Comparison of ENCODE assay signal across 27 cellular contexts in the genomic region with DNA sequence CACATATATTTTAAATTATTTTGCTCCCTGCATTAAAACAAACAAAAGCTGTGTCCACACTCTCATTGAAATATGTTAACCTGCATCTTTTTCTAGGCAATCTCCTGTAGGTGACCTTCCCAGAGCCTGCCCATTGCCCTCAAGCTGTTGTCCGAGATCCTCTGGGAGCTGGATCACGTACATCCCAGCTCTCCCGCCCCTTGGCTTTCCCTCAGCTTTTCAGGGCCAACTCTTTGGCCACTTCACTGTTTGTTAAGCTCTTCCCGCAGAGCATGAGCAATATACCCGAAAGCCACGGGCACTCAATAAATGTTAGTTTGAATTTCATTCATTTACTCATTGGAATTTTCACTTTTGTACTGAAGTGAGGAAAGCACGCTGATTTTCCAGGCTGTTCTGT. TPM values are rescaled to one million over a fixed set of nuclear protein-coding genes. Genes with fewer than 3 reads are reported as not detected.
DNase-seq lines count a peak whose midpoint lies in the region; ATAC-seq, FAIRE-seq and TF ChIP-seq lines count a peak whose summit lies in the region.
"Had no signal": no experiment of that assay in that cellular context is flagged by ENCODE, and none has a peak within 500 bp of the region (broad histone marks: within the 10 kb centered on the region; RNA-seq: fewer than 3 reads in every experiment).

No MANE protein-coding gene starts in this region.

- H2AFZ ChIP-seq in astrocyte (ENCODE audit: low read depth, low read length), result no peak overlapping the region

- H4K20me1 ChIP-seq in astrocyte (ENCODE audit: insufficient read depth, low read length), result no peaks in the 10 kb centered on the region

- no peaks in the 10 kb centered on the region for H3K9me3 ChIP-seq in astrocyte (ENCODE audit: insufficient read depth, low read depth, low read length)
- no peaks in the 10 kb centered on the region for H3K9me3 ChIP-seq in subcutaneous abdominal adipose tissue (ENCODE audit: control insufficient read depth in 5 of 5, low read length in 5 of 5)
- H3K9me3 ChIP-seq in left lung, result no peaks in the 10 kb centered on the region
- no peaks in the 10 kb centered on the region for H3K9me3 ChIP-seq in CD4-positive, alpha-beta memory T cell (ENCODE audit: control insufficient read depth in 1 of 2, low read length in 2 of 2)
- H3K9me3 ChIP-seq: Peyer's patch, SJSA1 had no signal

- no peak overlapping the region for H3K4me3 ChIP-seq in astrocyte (ENCODE audit: insufficient read depth, low read depth, low read length)
- H3K4me3 ChIP-seq in fibroblast of the aortic adventitia (ENCODE audit: low read depth, low read length), result no peak overlapping the region
- H3K4me3 ChIP-seq in subcutaneous abdominal adipose tissue (ENCODE audit: low read depth in 1 of 5, low read length in 5 of 5), result no peak overlapping the region
- H3K4me3 ChIP-seq in left lung, result no peak overlapping the region
- H3K4me3 ChIP-seq in CD4-positive, alpha-beta memory T cell (ENCODE audit: low read length in 2 of 2), result no peak overlapping the region
- H3K4me3 ChIP-seq: Peyer's patch, SJSA1 had no signal

- TF ChIP-seq CTCF in astrocyte (IDR thresholded peaks at IDR 0.05; ENCODE audit: insufficient read depth, low read depth, low read length), result no peak
- no peak for TF ChIP-seq CTCF in fibroblast of the aortic adventitia (IDR thresholded peaks at IDR 0.05; ENCODE audit: insufficient read depth, low read length)
- no peak for TF ChIP-seq CTCF in left lung (IDR thresholded peaks at IDR 0.05)

- DNase-seq in left cardiac atrium, result peak; percentile 23
- no peak for DNase-seq in cardiac septum (ENCODE audit: low spot score)
- DNase-seq in astrocyte (ENCODE audit: low read depth), result peak; percentile 20
- peak; percentile 21 for DNase-seq in fibroblast of the aortic adventitia (ENCODE audit: low read depth)
- DNase-seq in left lung, result no peak
- no peak for DNase-seq in CD4-positive, alpha-beta memory T cell
- no peak for DNase-seq in NCI-H1436 (lab: John Stamatoyannopoulos, UW)
- DNase-seq: 8988T; AML-193; Calu3; CD8-positive, alpha-beta memory T cell; DMS53; GF-D8; H7; HFFc6; IMR-90; NCI-H1417 treated with DMSO at 0.1 percent for 48 hours; NCI-H1930; NCI-H510A; NK-92 treated with Interleukin-12 subunit alpha and Interleukin-12 subunit beta, amount 100 ng/mL, for 24 hours; Peyer's patch; T-helper 1 cell had no signal

- no peak overlapping the region for H3K4me2 ChIP-seq in astrocyte (ENCODE audit: low read length)
- H3K4me2 ChIP-seq: KMS-11 had no signal

- H3K27ac ChIP-seq in astrocyte (ENCODE audit: low read depth, low read length), result no peak overlapping the region
- peak overlapping the region; percentile 15 for H3K27ac ChIP-seq in subcutaneous abdominal adipose tissue (ENCODE audit: low read depth, low read length)
- H3K27ac ChIP-seq in left lung, result no peak overlapping the region
- H3K27ac ChIP-seq in CD4-positive, alpha-beta memory T cell (ENCODE audit: low read depth, low read length), result no peak overlapping the region
- H3K27ac ChIP-seq: HL-60, KMS-11, Peyer's patch, SJSA1 had no signal

- FAIRE-seq in astrocyte (lab: Jason Lieb, UNC), result no peak
- FAIRE-seq: GM19239 had no signal

- H3K36me3 ChIP-seq in astrocyte (ENCODE audit: insufficient read depth, low read length) (no peaks in the 10 kb centered on the region), subcutaneous abdominal adipose tissue (ENCODE audit: control insufficient read depth in 5 of 5, insufficient read depth in 5 of 5, low read length in 5 of 5) (no peaks in the 10 kb centered on the region), left lung (no peaks in the 10 kb centered on the region)
- H3K36me3 ChIP-seq in CD4-positive, alpha-beta memory T cell (ENCODE audit: insufficient read depth, low read length), result no peaks in the 10 kb centered on the region
- H3K36me3 ChIP-seq: Peyer's patch, SJSA1 had no signal

- H3K79me2 ChIP-seq in astrocyte (ENCODE audit: insufficient read depth, low read length), result no peaks in the 10 kb centered on the region

- POLR2A ChIA-PET in CD4-positive, alpha-beta memory T cell (lab: Charles Lee; ENCODE audit: partially characterized antibody), result no interaction called here

- H3K9me3 Mint-ChIP-seq in astrocyte (ENCODE audit: unreplicated experiment), result no peaks in the 10 kb centered on the region
- peaks cover 0 to 2% (median 0%) of the 10 kb centered on the region in 8 donors for H3K9me3 Mint-ChIP-seq in CD4-positive, alpha-beta memory T cell
- H3K9me3 Mint-ChIP-seq: HFFc6 had no signal

- CTCF ChIA-PET in CD4-positive, alpha-beta memory T cell (lab: Charles Lee; ENCODE audit: partially characterized antibody), result no interaction called here

- ATAC-seq in left cardiac atrium (peak in 1 of 2 donors; percentile 55), left lung (no peak)

- no peaks in the 10 kb centered on the region for H3K36me3 Mint-ChIP-seq in astrocyte (ENCODE audit: low read depth, unreplicated experiment)
- H3K36me3 Mint-ChIP-seq in CD4-positive, alpha-beta memory T cell, result no peaks in the 10 kb centered on the region
- H3K36me3 Mint-ChIP-seq: CD8-positive, alpha-beta memory T cell had no signal

- H3K27ac Mint-ChIP-seq in astrocyte (ENCODE audit: unreplicated experiment), result no peak overlapping the region
- H3K27ac Mint-ChIP-seq in CD4-positive, alpha-beta memory T cell, result no peak overlapping the region
- H3K27ac Mint-ChIP-seq: CD8-positive, alpha-beta memory T cell; HFFc6 had no signal

- H3K9ac ChIP-seq in astrocyte (ENCODE audit: low read length), result no peak overlapping the region
- H3K9ac ChIP-seq in subcutaneous abdominal adipose tissue (ENCODE audit: low read length in 5 of 5), result no peak overlapping the region
- H3K9ac ChIP-seq: KMS-11 had no signal

- no peak overlapping the region for H3K4me3 Mint-ChIP-seq in astrocyte (ENCODE audit: unreplicated experiment)
- no peak overlapping the region for H3K4me3 Mint-ChIP-seq in CD4-positive, alpha-beta memory T cell
- H3K4me3 Mint-ChIP-seq: CD8-positive, alpha-beta memory T cell; HFFc6 had no signal

- H3K27me3 Mint-ChIP-seq in astrocyte (ENCODE audit: low read depth, unreplicated experiment), result peaks cover 2% of the 10 kb centered on the region
- H3K27me3 Mint-ChIP-seq in CD4-positive, alpha-beta memory T cell, result peaks cover 28 to 33% of the 10 kb centered on the region in 2 donors

- H3K4me1 Mint-ChIP-seq in astrocyte (ENCODE audit: low read depth, unreplicated experiment), result no peaks in the 10 kb centered on the region
- H3K4me1 Mint-ChIP-seq in CD4-positive, alpha-beta memory T cell, result no peaks in the 10 kb centered on the region
- H3K4me1 Mint-ChIP-seq: CD8-positive, alpha-beta memory T cell had no signal

- H3K4me1 ChIP-seq in astrocyte (ENCODE audit: insufficient read depth, low read length) (no peaks in the 10 kb centered on the region), subcutaneous abdominal adipose tissue (ENCODE audit: control insufficient read depth in 5 of 5, insufficient read depth in 5 of 5, low read length in 5 of 5) (no peaks in the 10 kb centered on the region), left lung (no peaks in the 10 kb centered on the region)
- no peaks in the 10 kb centered on the region for H3K4me1 ChIP-seq in CD4-positive, alpha-beta memory T cell (ENCODE audit: insufficient read depth, low read length)
- H3K4me1 ChIP-seq: Peyer's patch, SJSA1 had no signal

- H3K27me3 ChIP-seq in astrocyte (ENCODE audit: insufficient read depth, low read length) (no peaks in the 10 kb centered on the region), subcutaneous abdominal adipose tissue (ENCODE audit: control insufficient read depth in 5 of 5, insufficient read depth in 4 of 5, low read length in 5 of 5) (no peaks in the 10 kb centered on the region), left lung (peaks cover 0 to 12% of the 10 kb centered on the region in 2 donors)
- H3K27me3 ChIP-seq in CD4-positive, alpha-beta memory T cell (ENCODE audit: insufficient read depth, low read length), result no peaks in the 10 kb centered on the region
- H3K27me3 ChIP-seq: Peyer's patch, SJSA1 had no signal

- intact Hi-C loops in left cardiac atrium (cut with DNase I) (no loop called here), cardiac septum (cut with DNase I) (no loop called here), left lung (cut with DNase I) (no loop called here)
- intact Hi-C loops in CD4-positive, alpha-beta memory T cell (cut with micrococcal nuclease), result no loop called here

RNA-seq across cellular contexts. Expression of a gene that starts 32.2 kb away (rescaled TPM):
- total RNA-seq in left cardiac atrium (1 to 10 TPM; 7.3 to 9.9 TPM), cardiac septum (0.89 TPM), astrocyte (0.34 and 0.52 TPM in 2 replicates), fibroblast of the aortic adventitia (ENCODE audit: low replicate concordance) (0.36 and 0.90 TPM in 2 replicates), left lung (1 to 10 TPM in 1 of 2 donors, under 1 TPM in 1; 0.96 to 1.0 TPM)
- total RNA-seq in CD4-positive, alpha-beta memory T cell, result not detected
- not detected for polyA plus RNA-seq in CD4-positive, alpha-beta memory T cell
- total RNA-seq: CD8-positive, alpha-beta memory T cell; Peyer's patch had no signal
- polyA plus RNA-seq: CD8-positive, alpha-beta memory T cell had no signal

RNA-seq across cellular contexts. Expression of a gene that starts 57.6 kb away (rescaled TPM):
- total RNA-seq in left cardiac atrium (1 to 10 TPM; 6.3 to 6.5 TPM), cardiac septum (6.2 TPM), astrocyte (12.7 and 13.0 TPM in 2 replicates), fibroblast of the aortic adventitia (ENCODE audit: low replicate concordance) (10.7 and 16.3 TPM in 2 replicates), left lung (1 to 10 TPM; 6.5 to 7.6 TPM)
- 10 to 100 TPM; 14.6 to 15.2 TPM for total RNA-seq in CD4-positive, alpha-beta memory T cell
- polyA plus RNA-seq in CD4-positive, alpha-beta memory T cell, result 10 to 100 TPM in 1 of 2 donors, 1 to 10 TPM in 1; 3.5 to 11.9 TPM

Comparison
In these comparisons a context has a peak if more than half of its experiments do, and no peak if none do; other contexts are left out.
1. DNase-seq: peak in left cardiac atrium (single experiment), astrocyte (single experiment) and fibroblast of the aortic adventitia (single experiment); none in cardiac septum (single experiment), left lung (0 of 2), CD4-positive, alpha-beta memory T cell (0 of 5) and NCI-H1436 (single experiment).